Comparison of ENCODE assay signal across 28 cellular contexts in the genomic region with DNA sequence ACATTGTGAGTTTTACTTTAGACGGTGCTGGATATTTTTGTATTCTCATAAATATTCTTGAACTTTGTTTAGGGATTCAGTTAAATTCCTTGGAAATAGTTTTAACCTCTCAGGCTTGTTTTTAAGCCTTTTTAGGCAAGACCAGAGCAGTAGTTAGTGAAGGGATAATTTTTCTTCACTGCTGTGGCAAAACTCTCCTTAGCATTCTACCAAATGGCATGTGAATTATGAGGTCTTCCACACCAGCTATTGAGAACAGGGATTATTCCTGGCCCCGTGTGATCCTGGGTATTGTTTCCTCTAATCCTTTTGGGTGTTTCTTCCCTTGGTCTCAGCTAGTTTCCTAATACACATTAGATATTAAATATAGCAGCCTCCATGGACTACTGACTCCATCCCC.
"Had no signal": no experiment of that assay in that cellular context is flagged by ENCODE, and none has a peak within 500 bp of the region (broad histone marks: within the 10 kb centered on the region; RNA-seq: fewer than 3 reads in every experiment).

No MANE protein-coding gene starts in this region.

- H3K4me3 ChIP-seq: lower lobe of right lung, mucosa of descending colon, thyroid gland had no signal

- DNase-seq: activated CD8-positive, alpha-beta memory T cell treated with anti-CD3 and anti-CD28 coated beads for 24 hours; activated CD8-positive, alpha-beta memory T cell treated with anti-CD3 and anti-CD28 coated beads, Interleukin-2, amount 50 U/mL, for 4 hours; activated naive CD4-positive, alpha-beta T cell treated with Interleukin-2 at 50 U/mL for 16 hours; activated naive CD8-positive, alpha-beta T cell treated with anti-CD3 and anti-CD28 coated beads for 36 hours; activated T-cell treated with anti-CD3 and anti-CD28 coated beads, Interleukin-2, amount 50 U/mL, for 24 hours; amygdala; cerebellar nuclear complex; cortex of kidney; endodermal cell; foreskin fibroblast; immature natural killer cell; lower lobe of right lung; mesendoderm; mucosa of descending colon; naive thymus-derived CD4-positive, alpha-beta T cell; occipital lobe; posterior cingulate gyrus; stimulated activated CD4-positive, alpha-beta T cell treated with anti-CD3 and anti-CD28 coated beads, Interleukin-12 subunit alpha, Interleukin-12 subunit beta, amount 100 ng/mL, for 4 hours; stimulated activated CD4-positive, alpha-beta T cell treated with anti-CD3 and anti-CD28 coated beads, Interleukin-4, amount 100 ng/mL, for 4 hours; stimulated activated naive CD8-positive, alpha-beta T cell treated with anti-CD3 and anti-CD28 coated beads, Interleukin-15, Interleukin-2, amounts not matched to agents 100 U/mL and 50 U/mL, for 24 hours; substantia nigra; T-helper 9 cell; thyroid gland had no signal

- H3K27ac Mint-ChIP-seq: activated naive CD8-positive, alpha-beta T cell treated with anti-CD3 and anti-CD28 coated beads for 36 hours; activated T-cell treated with anti-CD3 and anti-CD28 coated beads, Interleukin-2, amount 50 U/mL, for 24 hours; endodermal cell; immature natural killer cell; naive thymus-derived CD4-positive, alpha-beta T cell; WTC11 had no signal

- H3K4me1 Mint-ChIP-seq: activated naive CD8-positive, alpha-beta T cell treated with anti-CD3 and anti-CD28 coated beads for 36 hours; endodermal cell; immature natural killer cell; naive thymus-derived CD4-positive, alpha-beta T cell had no signal

- H3K4me1 ChIP-seq: lower lobe of right lung had no signal

- H3K27me3 Mint-ChIP-seq: activated naive CD8-positive, alpha-beta T cell treated with anti-CD3 and anti-CD28 coated beads for 36 hours; activated T-cell treated with anti-CD3 and anti-CD28 coated beads, Interleukin-2, amount 50 U/mL, for 24 hours had no signal

- H3K9me3 ChIP-seq: thyroid gland had no signal

- H3K36me3 Mint-ChIP-seq: activated naive CD8-positive, alpha-beta T cell treated with anti-CD3 and anti-CD28 coated beads for 36 hours; immature natural killer cell had no signal

- H3K4me3 Mint-ChIP-seq: activated naive CD8-positive, alpha-beta T cell treated with anti-CD3 and anti-CD28 coated beads for 36 hours; activated T-cell treated with anti-CD3 and anti-CD28 coated beads, Interleukin-2, amount 50 U/mL, for 24 hours; endodermal cell; immature natural killer cell; naive thymus-derived CD4-positive, alpha-beta T cell; neural crest cell; WTC11 had no signal

- H3K36me3 ChIP-seq: lower lobe of right lung, thyroid gland had no signal

- H3K27me3 ChIP-seq: thyroid gland had no signal

- ATAC-seq: left lobe of liver; lower lobe of right lung; mucosa of descending colon; naive thymus-derived CD4-positive, alpha-beta T cell; sciatic nerve; stimulated activated naive CD8-positive, alpha-beta T cell treated with anti-CD3 and anti-CD28 coated beads, Interleukin-15, Interleukin-2, amounts not matched to agents 100 U/mL and 50 U/mL, for 24 hours; WTC11 had no signal

- H3K27ac ChIP-seq: epithelial cell of prostate, lower lobe of right lung, thyroid gland had no signal
